9 cellular contexts compared by ENCODE assay signal in genomic region chr4:25938251-25939186, GRCh38. TPM values are rescaled to one million over a fixed set of nuclear protein-coding genes. Genes with fewer than 3 reads are reported as not detected.
DNase-seq lines count a peak whose midpoint lies in the region; ATAC-seq and TF ChIP-seq lines count a peak whose summit lies in the region.
"Had no signal": no experiment of that assay in that cellular context is flagged by ENCODE, and none has a peak within 500 bp of the region (broad histone marks: within the 10 kb centered on the region; RNA-seq: fewer than 3 reads in every experiment).

No MANE protein-coding gene starts in this region.

- no peak for TF ChIP-seq POLR2A in ovary (IDR thresholded peaks at IDR 0.05)

- WGBS in ovary, 3 donors: 20 to 45% (median 25%) methylated on average over 10 of the region's 10 CpGs

- DNase-seq in AG08395 (ENCODE audit: low spot score) (peak; percentile 79), nephron progenitor cell (no peak), NCI-H1436 (lab: John Stamatoyannopoulos, UW) (no peak), NCI-H774 (lab: John Stamatoyannopoulos, UW) (no peak), ovary (no peak)
- peak; percentile 63 to 69 for DNase-seq in activated T-cell treated with anti-CD3 and anti-CD28 coated beads, Interleukin-2, amount 50 U/mL, for 48 hours

- no peak for TF ChIP-seq EP300 in ovary (IDR thresholded peaks at IDR 0.05)

- peaks cover 12% of the 10 kb centered on the region for H3K9me3 Mint-ChIP-seq in nephron progenitor cell

- peak overlapping the region in 1 of 2 donors; percentile 36 for H3K27ac ChIP-seq in ovary
- H3K27ac ChIP-seq: body of pancreas had no signal

- peaks cover 5% of the 10 kb centered on the region for H3K4me1 ChIP-seq in ovary (ENCODE audit: insufficient read depth)
- H3K4me1 ChIP-seq: body of pancreas had no signal

- intact Hi-C loops in ovary (cut with DNase I): no loop called here

- peak; percentile 83 for ATAC-seq in GM19035 (IDR thresholded peaks at IDR 0.05; ENCODE audit: unreplicated experiment)
- peak; percentile 84 for ATAC-seq in HG03103 (IDR thresholded peaks at IDR 0.05; ENCODE audit: low read depth, unreplicated experiment)
- ATAC-seq: body of pancreas had no signal

- peaks cover 9% of the 10 kb centered on the region for H3K36me3 Mint-ChIP-seq in nephron progenitor cell (ENCODE audit: low read depth)

- H3K9me3 ChIP-seq in ovary: no peaks in the 10 kb centered on the region
- H3K9me3 ChIP-seq: body of pancreas had no signal

- H3K27me3 ChIP-seq in ovary: no peaks in the 10 kb centered on the region
- H3K27me3 ChIP-seq: body of pancreas had no signal

- peak overlapping the region; percentile 42 for H3K4me3 Mint-ChIP-seq in nephron progenitor cell

- peaks cover 24% of the 10 kb centered on the region for H3K4me1 Mint-ChIP-seq in nephron progenitor cell

- H3K27me3 Mint-ChIP-seq in nephron progenitor cell (ENCODE audit: low read depth, poor library complexity): peaks cover 11% of the 10 kb centered on the region

- H3K27ac Mint-ChIP-seq in nephron progenitor cell: peak overlapping the region; percentile 98

- no peaks in the 10 kb centered on the region for H3K36me3 ChIP-seq in ovary

- TF ChIP-seq CTCF in nephron progenitor cell (IDR thresholded peaks at IDR 0.05) (no peak), ovary (IDR thresholded peaks at IDR 0.05) (no peak)

- no peak overlapping the region for H3K4me3 ChIP-seq in ovary
- H3K4me3 ChIP-seq: body of pancreas had no signal

RNA-seq across cellular contexts. Expression of gene SMIM20, which starts 24.5 kb away (rescaled TPM):
- total RNA-seq in ovary: 10 to 100 TPM; 25.4 to 36.8 (median 28.6) TPM
- polyA plus RNA-seq in ovary: 10 to 100 TPM; 38.5 to 46.9 TPM

Comparison
In these comparisons a context has a peak if more than half of its experiments do, and no peak if none do; other contexts are left out.
1. DNase-seq: peak in AG08395 (single experiment) and activated T-cell treated with anti-CD3 and anti-CD28 coated beads, Interleukin-2, amount 50 U/mL, for 48 hours (2 of 2); none in nephron progenitor cell (single experiment), NCI-H1436 (single experiment), NCI-H774 (single experiment) and ovary (0 of 5).